8 cellular contexts compared by ENCODE assay signal in genomic region chr17:78250891-78251772, GRCh38. TPM values are rescaled to one million over a fixed set of nuclear protein-coding genes. Genes with fewer than 3 reads are reported as not detected.
A peak's percentile ranks its signal among the peaks of the same experiment; 100 is the strongest.
DNase-seq lines count a peak whose midpoint lies in the region; ATAC-seq and TF ChIP-seq lines count a peak whose summit lies in the region.

No MANE protein-coding gene starts in this region.

- POLR2A ChIA-PET in BJ (lab: Charles Lee), result no interaction called here

- H3K27ac ChIP-seq in mucosa of rectum (ENCODE audit: low read depth in 2 of 2, low read length in 2 of 2), result peak overlapping the region; percentile 54 to 69

- no peaks in the 10 kb centered on the region for H3K9me3 ChIP-seq in mucosa of rectum (ENCODE audit: control insufficient read depth in 2 of 2, low read length in 2 of 2)

- no peak overlapping the region for H3K4me3 ChIP-seq in BJ (ENCODE audit: low read depth, low read length)
- H3K4me3 ChIP-seq in epithelial cell of proximal tubule (ENCODE audit: low read depth, low read length), result no peak overlapping the region
- peak overlapping the region; percentile 26 to 30 for H3K4me3 ChIP-seq in mucosa of rectum (ENCODE audit: low read length in 2 of 2)

- DNase-seq in BJ (ENCODE audit: low read depth) (peak; percentile 16), KG1 (lab: John Stamatoyannopoulos, UW) (peak; percentile 68), OCI-M2 (lab: John Stamatoyannopoulos, UW; ENCODE audit: unreplicated experiment) (peak; percentile 32), activated T-cell treated with anti-CD3 and anti-CD28 coated beads for 4 hours (peak; percentile 80), epithelial cell of proximal tubule (ENCODE audit: low read depth) (no peak)
- DNase-seq in stimulated activated CD8-positive, alpha-beta memory T cell treated with anti-CD3 and anti-CD28 coated beads, Interleukin-7, amount 100 ng/mL, for 1 hour (ENCODE audit: low read depth in 2 of 2), result peak; percentile 64 to 67

- ATAC-seq in GM19397 (IDR thresholded peaks at IDR 0.05; ENCODE audit: unreplicated experiment), result peak; percentile 52

- H3K27me3 ChIP-seq in BJ (ENCODE audit: control insufficient read depth, insufficient read depth, low read length), result no peaks in the 10 kb centered on the region; the same call in 1 of the 2 replicates
- H3K27me3 ChIP-seq in mucosa of rectum (ENCODE audit: control insufficient read depth in 2 of 2, insufficient read depth in 2 of 2, low read length in 2 of 2), result no peaks in the 10 kb centered on the region

- CTCF ChIA-PET in BJ (lab: Yijun Ruan, JAX), result interaction anchor here (0.5 to 8.5 kb wide), 44 partner anchors 10 to 466 kb away, joined by 3 to 90 read pairs (median 4); partner anchors contain the start of genes SOCS3, TMC6 and TMC8

- TF ChIP-seq CTCF in BJ (IDR thresholded peaks at IDR 0.05; ENCODE audit: insufficient read depth, low read depth, low read length), result peak; percentile 100
- peak; percentile 99 for TF ChIP-seq CTCF in epithelial cell of proximal tubule (conservative IDR thresholded peaks at IDR 0.05; ENCODE audit: low read depth, low read length)

- peak overlapping the region in 1 of 2 donors; percentile 51 for H3K9ac ChIP-seq in mucosa of rectum (ENCODE audit: low read depth in 1 of 2, low read length in 2 of 2)

- H3K36me3 ChIP-seq in BJ (ENCODE audit: control insufficient read depth, insufficient read depth, low read length) (no peaks in the 10 kb centered on the region), mucosa of rectum (ENCODE audit: control insufficient read depth in 2 of 2, insufficient read depth in 2 of 2, low read length in 2 of 2) (no peaks in the 10 kb centered on the region)

- H3K4me1 ChIP-seq in mucosa of rectum (ENCODE audit: control insufficient read depth in 2 of 2, insufficient read depth in 2 of 2, low read length in 2 of 2), result peaks cover 28 to 32% of the 10 kb centered on the region in 2 donors

RNA-seq across cellular contexts. Expression of gene TMEM235, which starts 19.7 kb away (rescaled TPM):
- not detected in 2 replicates for polyA plus RNA-seq in BJ (2011; rRNA removed)
- not detected in 2 replicates for polyA minus RNA-seq in BJ (2011; rRNA and poly(A)+ RNA removed)
- not detected in 2 replicates for total RNA-seq in epithelial cell of proximal tubule

RNA-seq across cellular contexts. Expression of gene BIRC5, which starts 37.1 kb away (rescaled TPM):
- polyA plus RNA-seq in BJ (2011; rRNA removed), result 24.8 and 30.7 TPM in 2 replicates
- 22.5 and 23.7 TPM in 2 replicates for polyA minus RNA-seq in BJ (2011; rRNA and poly(A)+ RNA removed)
- 68.0 and 129 TPM in 2 replicates for total RNA-seq in epithelial cell of proximal tubule

Comparison
In these comparisons a context has a peak if more than half of its experiments do, and no peak if none do; other contexts are left out.
1. H3K4me3 ChIP-seq: peak in mucosa of rectum (2 of 2); none in BJ (single experiment) and epithelial cell of proximal tubule (single experiment).